ENCODE assay signal across 21 cellular contexts in the genomic region with DNA sequence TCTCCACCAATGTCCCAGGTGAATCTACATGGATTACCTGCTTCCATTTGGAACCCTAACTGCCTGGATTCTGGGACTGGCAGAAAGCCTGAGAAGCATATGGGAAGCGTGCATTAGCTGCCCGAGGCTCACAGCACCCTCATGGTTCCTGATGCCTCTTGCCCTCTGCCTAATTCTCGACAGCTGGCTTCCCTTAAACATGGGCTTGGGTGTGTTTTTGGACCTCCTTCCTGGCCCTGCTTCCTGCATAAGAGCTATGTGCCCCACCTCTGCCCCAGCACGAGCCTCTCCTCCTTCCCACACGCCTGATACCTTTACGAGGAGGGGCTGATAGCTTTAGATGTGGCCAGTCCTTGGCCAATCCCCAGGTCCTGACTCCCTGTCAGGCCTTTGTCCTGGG.
A peak's percentile ranks its signal among the peaks of the same experiment; 100 is the strongest.
DNase-seq lines count a peak whose midpoint lies in the region; ATAC-seq and TF ChIP-seq lines count a peak whose summit lies in the region.
"Had no signal": no experiment of that assay in that cellular context is flagged by ENCODE, and none has a peak within 500 bp of the region (broad histone marks: within the 10 kb centered on the region; RNA-seq: fewer than 3 reads in every experiment).

No MANE protein-coding gene starts in this region.

- DNase-seq in DMS 273 treated with DMSO at 0.1 percent for 48 hours (lab: John Stamatoyannopoulos, UW) (peak; percentile 81), NCI-H1694 (lab: John Stamatoyannopoulos, UW) (peak; percentile 71), endodermal cell (no peak), osteocyte (ENCODE audit: extremely low spot score, unreplicated experiment) (peak; percentile 70), LoVo (ENCODE audit: low spot score) (no peak), NCI-H2029 treated with DMSO at 0.1 percent for 48 hours (lab: John Stamatoyannopoulos, UW) (no peak)
- DNase-seq: BE2C; CD4-positive, alpha-beta T cell; COR-L47; DND-41; HCEC 1CT; NCI-H1092 treated with DMSO at 0.1 percent for 48 hours; NCI-H1436 treated with DMSO at 0.1 percent for 48 hours; NCI-H2081; NCI-H748 treated with DMSO at 0.1 percent for 48 hours; Peyer's patch; T-helper 1 cell had no signal

- H3K27ac Mint-ChIP-seq in endodermal cell (peak overlapping the region; percentile 61), osteocyte (ENCODE audit: unreplicated experiment) (no peak overlapping the region)
- H3K27ac Mint-ChIP-seq: CD4-positive, alpha-beta T cell had no signal

- no peaks in the 10 kb centered on the region for H3K4me1 ChIP-seq in endodermal cell (ENCODE audit: control insufficient read depth, insufficient read depth, low read length)
- H3K4me1 ChIP-seq: BE2C, Peyer's patch had no signal

- H3K36me3 Mint-ChIP-seq in endodermal cell (ENCODE audit: low read depth): no peaks in the 10 kb centered on the region
- H3K36me3 Mint-ChIP-seq in osteocyte (ENCODE audit: unreplicated experiment): no peaks in the 10 kb centered on the region

- TF ChIP-seq CTCF in endodermal cell (conservative IDR thresholded peaks at IDR 0.05) (no peak), osteocyte (IDR thresholded peaks at IDR 0.05) (no peak)

- no peaks in the 10 kb centered on the region for H3K27me3 Mint-ChIP-seq in endodermal cell (ENCODE audit: insufficient read depth)
- no peaks in the 10 kb centered on the region for H3K27me3 Mint-ChIP-seq in osteocyte (ENCODE audit: unreplicated experiment)

- H3K36me3 ChIP-seq in endodermal cell (ENCODE audit: control insufficient read depth, insufficient read depth, low read length): no peaks in the 10 kb centered on the region
- H3K36me3 ChIP-seq: BE2C, Peyer's patch had no signal

- H3K9me3 Mint-ChIP-seq in endodermal cell (no peaks in the 10 kb centered on the region), osteocyte (ENCODE audit: unreplicated experiment) (no peaks in the 10 kb centered on the region)
- H3K9me3 Mint-ChIP-seq: CD4-positive, alpha-beta T cell had no signal

- no peak overlapping the region for H3K4me3 ChIP-seq in endodermal cell (ENCODE audit: low read length)
- H3K4me3 ChIP-seq: GM12878, K562, Peyer's patch had no signal

- no peak overlapping the region for H3K27ac ChIP-seq in endodermal cell (ENCODE audit: low read depth, low read length)
- H3K27ac ChIP-seq: Peyer's patch had no signal

- ATAC-seq in GM18873 (IDR thresholded peaks at IDR 0.05; ENCODE audit: low FRiP score, unreplicated experiment): no peak
- ATAC-seq: GM12878, K562, SK-N-SH treated with all-trans-retinoic acid at 6 μM for 48 hours had no signal

- no peaks in the 10 kb centered on the region for H3K27me3 ChIP-seq in endodermal cell (ENCODE audit: control insufficient read depth, insufficient read depth, low read length, poor library complexity, severe bottlenecking)
- H3K27me3 ChIP-seq: BE2C, Peyer's patch had no signal

- H3K9me3 ChIP-seq in endodermal cell (ENCODE audit: control insufficient read depth, low read length): no peaks in the 10 kb centered on the region
- H3K9me3 ChIP-seq: BE2C, Peyer's patch had no signal

- H3K4me1 Mint-ChIP-seq in endodermal cell (peaks cover 3% of the 10 kb centered on the region), osteocyte (ENCODE audit: unreplicated experiment) (no peaks in the 10 kb centered on the region)

- H3K9ac ChIP-seq in endodermal cell (ENCODE audit: extremely low read depth, low read length, poor library complexity, severe bottlenecking): no peak overlapping the region

- H3K4me3 Mint-ChIP-seq in endodermal cell: no peak overlapping the region
- H3K4me3 Mint-ChIP-seq in osteocyte (ENCODE audit: unreplicated experiment): no peak overlapping the region
- H3K4me3 Mint-ChIP-seq: CD4-positive, alpha-beta T cell had no signal

- 87 to 100% methylated on average over 2 to 6 of the region's 6 CpGs for WGBS in endodermal cell (ENCODE audit: insufficient coverage in 1 of 2, insufficient read length in 1 of 2), 2 experiments

Comparison
In these comparisons a context has a peak if more than half of its experiments do, and no peak if none do; other contexts are left out.
1. DNase-seq: peak in DMS 273 treated with DMSO at 0.1 percent for 48 hours (single experiment), NCI-H1694 (single experiment) and osteocyte (single experiment); none in endodermal cell (single experiment), LoVo (single experiment) and NCI-H2029 treated with DMSO at 0.1 percent for 48 hours (single experiment).